In the genomic region with DNA sequence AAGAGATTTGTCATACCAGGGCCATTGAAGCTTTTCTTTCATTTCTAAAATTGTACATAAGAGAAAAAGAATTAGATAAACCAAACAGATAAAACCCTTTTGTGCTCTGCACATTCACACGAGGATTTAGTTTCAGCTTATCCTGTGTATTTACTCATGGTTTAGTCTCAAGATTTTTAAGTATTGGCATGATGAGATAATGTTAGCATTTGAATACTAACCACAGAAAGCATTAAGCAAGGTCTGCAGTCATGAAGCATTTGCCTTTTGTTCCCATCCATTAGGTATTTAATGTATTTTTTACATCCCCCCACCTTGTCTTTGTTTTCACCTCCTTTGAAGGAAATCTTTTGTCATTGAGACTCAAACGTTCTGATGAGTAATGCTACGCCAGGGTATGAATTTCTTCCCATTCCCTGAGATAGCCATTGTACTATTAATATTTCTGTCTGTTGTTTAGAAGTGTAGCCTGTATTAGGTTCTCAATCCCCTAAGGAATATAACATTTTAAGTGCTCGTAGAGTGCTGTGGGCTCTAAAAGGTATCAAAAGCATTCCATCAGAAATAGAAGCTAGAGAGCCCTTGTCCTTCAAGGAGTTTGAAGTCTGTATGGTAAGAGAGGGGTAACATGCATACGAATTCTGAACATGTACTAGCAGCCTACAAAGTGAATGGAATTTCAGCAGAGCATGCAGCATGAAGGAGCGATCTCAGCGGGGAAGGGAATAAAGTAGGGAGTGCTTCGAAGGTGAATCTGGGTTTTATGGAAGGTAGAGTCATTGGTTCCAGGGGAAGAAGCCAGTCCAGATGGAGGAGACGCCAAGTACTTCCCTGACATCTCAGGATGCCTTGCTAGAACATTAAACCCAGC, we compare ENCODE assay signal across 12 cellular contexts. TPM values are rescaled to one million over a fixed set of nuclear protein-coding genes. Genes with fewer than 3 reads are reported as not detected.
DNase-seq lines count a peak whose midpoint lies in the region; ATAC-seq and TF ChIP-seq lines count a peak whose summit lies in the region.
"Had no signal": no experiment of that assay in that cellular context is flagged by ENCODE, and none has a peak within 500 bp of the region (broad histone marks: within the 10 kb centered on the region; RNA-seq: fewer than 3 reads in every experiment).

No MANE protein-coding gene starts in this region.

- POLR2A ChIA-PET in A673 (lab: Charles Lee; ENCODE audit: low non-redundant PET) (no interaction called here), SK-N-SH (lab: Yijun Ruan, JAX) (no interaction called here)

- H2BK20ac ChIP-seq in H9 (ENCODE audit: low read depth, low read length, poor library complexity, severe bottlenecking), result no peak overlapping the region

- no peak overlapping the region for H2BK12ac ChIP-seq in H9 (ENCODE audit: insufficient read length, low read depth, low read length)

- no peak overlapping the region for H2BK120ac ChIP-seq in H9 (ENCODE audit: low read depth, low read length, poor library complexity, severe bottlenecking)

- H3K27ac ChIP-seq in A673 (ENCODE audit: low read depth, low read length, poor library complexity, severe bottlenecking) (no peak overlapping the region), H9 (ENCODE audit: insufficient read length, low read depth, low read length) (peak overlapping the region; percentile 78), SK-N-SH (ENCODE audit: low read depth in 2 of 2, low read length in 1 of 2) (peak overlapping the region; percentile 26 to 100; a peak in 3 of 4 replicates), hepatocyte (peak overlapping the region; percentile 53)

- H3K27me3 Mint-ChIP-seq in H9 (ENCODE audit: low read depth) (no peaks in the 10 kb centered on the region), natural killer cell (ENCODE audit: low read depth in 2 of 2) (no peaks in the 10 kb centered on the region)
- H3K27me3 Mint-ChIP-seq: activated CD4-positive, alpha-beta T cell treated with anti-CD3 and anti-CD28 coated beads, Interleukin-2, amount 10 ng/mL, durations not matched to agents 7 days and 5 days had no signal

- H3K23ac ChIP-seq in H9 (ENCODE audit: insufficient read length, low read depth, low read length), result no peak overlapping the region

- H3K36me3 Mint-ChIP-seq in H9 (ENCODE audit: insufficient read depth in 1 of 3, low read depth in 3 of 3) (no peaks in the 10 kb centered on the region), natural killer cell (no peaks in the 10 kb centered on the region)

- no peak overlapping the region for H4K5ac ChIP-seq in H9 (ENCODE audit: insufficient read length, low read depth, low read length)

- CTCF ChIA-PET in A673 (lab: Charles Lee) (no interaction called here), SK-N-SH (lab: Yijun Ruan, JAX) (interaction anchor here (1.0 kb wide), 1 partner anchor 10 kb away, joined by 4 read pairs; no protein-coding TSS in a partner anchor)

- H3K4me2 ChIP-seq in H9 (ENCODE audit: insufficient read depth, insufficient read length, low read length) (peak overlapping the region; percentile 55), SK-N-SH (peak overlapping the region; percentile 73), hepatocyte (peak overlapping the region; percentile 23)

- no peaks in the 10 kb centered on the region for H3K23me2 ChIP-seq in H9 (ENCODE audit: insufficient read length, low read depth, low read length, poor library complexity, severe bottlenecking)

- H3K9ac ChIP-seq in H9 (ENCODE audit: extremely low read depth, insufficient read length, low read length) (no peak overlapping the region), SK-N-SH (peak overlapping the region; percentile 92)

- H4K20me1 ChIP-seq in H9 (ENCODE audit: control insufficient read depth, insufficient read depth, insufficient read length) (no peaks in the 10 kb centered on the region), SK-N-SH (ENCODE audit: insufficient read depth) (no peaks in the 10 kb centered on the region), hepatocyte (ENCODE audit: insufficient read depth, poor library complexity, severe bottlenecking) (no peaks in the 10 kb centered on the region)

- no CpG with 5 or more reads among the region's 9 CpGs for WGBS in H9 (ENCODE audit: extremely low coverage, insufficient read length, low lambda C conversion rate)
- 59% methylated on average over 9 of the region's 9 CpGs for WGBS in SK-N-SH (ENCODE audit: low lambda C conversion rate)
- WGBS in hepatocyte (ENCODE audit: low lambda C conversion rate, missing lambda C conversion rate), result 59% methylated on average over 9 of the region's 9 CpGs

- no peak overlapping the region for H2BK15ac ChIP-seq in H9 (ENCODE audit: low read depth, low read length)

- H3K56ac ChIP-seq in H9 (ENCODE audit: insufficient read length, low read depth, low read length), result no peak overlapping the region

- H2BK5ac ChIP-seq in H9 (ENCODE audit: insufficient read length, low read length), result no peak overlapping the region

- H4K8ac ChIP-seq in H9 (replicated peaks; ENCODE audit: insufficient read length, low read depth, low read length), result no peak overlapping the region

- no peaks in the 10 kb centered on the region for H3K79me1 ChIP-seq in H9 (ENCODE audit: insufficient read depth, low read depth, low read length, poor library complexity, severe bottlenecking)

- no peak overlapping the region for H4K91ac ChIP-seq in H9 (ENCODE audit: insufficient read length, low read depth, low read length)

- no peak overlapping the region for H3K18ac ChIP-seq in H9 (ENCODE audit: insufficient read length, low read depth, low read length)

- H3K9me3 Mint-ChIP-seq in H9 (peaks cover 0 to 3% of the 10 kb centered on the region in 2 experiments; a peak in 2 of 5 replicates), natural killer cell (no peaks in the 10 kb centered on the region)
- H3K9me3 Mint-ChIP-seq: activated CD4-positive, alpha-beta T cell treated with anti-CD3 and anti-CD28 coated beads, Interleukin-2, amount 10 ng/mL, durations not matched to agents 7 days and 5 days; immature natural killer cell had no signal

- peaks cover 57% of the 10 kb centered on the region for H3F3A ChIP-seq in SK-N-SH (replicated peaks; ENCODE audit: insufficient read depth)

- no peak overlapping the region for H3T11ph ChIP-seq in H9 (ENCODE audit: low read length)

- peaks cover 56 to 61% of the 10 kb centered on the region in 2 experiments for H3K4me1 Mint-ChIP-seq in H9
- H3K4me1 Mint-ChIP-seq in natural killer cell, result peaks cover 18 to 31% of the 10 kb centered on the region in 2 donors

- intact Hi-C loops in A673 (cut with micrococcal nuclease; ENCODE audit: unreplicated experiment), result no loop called here
- intact Hi-C loops in natural killer cell (cut with micrococcal nuclease), result no loop called here

- TF ChIP-seq RAD21 in SK-N-SH (IDR thresholded peaks at IDR 0.05; ENCODE audit: low read length), result no peak

- no peak overlapping the region for H3K4ac ChIP-seq in H9 (ENCODE audit: low read depth, low read length)

- peak in 1 of 2 experiments; percentile 77; a peak in 2 of 4 replicates for TF ChIP-seq EP300 in SK-N-SH (IDR thresholded peaks at IDR 0.05; ENCODE audit: borderline replicate concordance in 1 of 2, low read depth in 1 of 2, low read length in 1 of 2)

- H3K36me3 ChIP-seq in A673 (ENCODE audit: insufficient read depth, low read length, poor library complexity, severe bottlenecking) (no peaks in the 10 kb centered on the region), SK-N-SH (replicated peaks in 1 of 2; ENCODE audit: control insufficient read depth in 1 of 2, insufficient read depth in 2 of 2, low read length in 1 of 2) (no peaks in the 10 kb centered on the region), hepatocyte (replicated peaks; ENCODE audit: insufficient read depth, low read depth) (no peaks in the 10 kb centered on the region)

- ATAC-seq in natural killer cell (no peak), HG02588 (IDR thresholded peaks at IDR 0.05; ENCODE audit: unreplicated experiment) (no peak), GM18867 (IDR thresholded peaks at IDR 0.05; ENCODE audit: unreplicated experiment) (no peak)

- 0 out of 2 replicates have a peak overlapping the region, but pooled peaks have one; percentile 26 for H3K14ac ChIP-seq in H9 (ENCODE audit: insufficient read depth, low read length)

- no peak for TF ChIP-seq CTCF in A673 (conservative IDR thresholded peaks at IDR 0.05; ENCODE audit: low read depth, low read length)
- TF ChIP-seq CTCF in H9 (conservative IDR thresholded peaks at IDR 0.05), result no peak
- TF ChIP-seq CTCF in SK-N-SH (IDR thresholded peaks at IDR 0.05), result no peak
- TF ChIP-seq CTCF in hepatocyte (IDR thresholded peaks at IDR 0.05; ENCODE audit: poor library complexity), result no peak
- no peak for TF ChIP-seq CTCF in natural killer cell (IDR thresholded peaks at IDR 0.05)

- H2AFZ ChIP-seq in H9 (ENCODE audit: low read length), result no peak overlapping the region
- H2AFZ ChIP-seq in SK-N-SH (ENCODE audit: low read depth), result no peak overlapping the region
- H2AFZ ChIP-seq in hepatocyte, result no peak overlapping the region

- no peaks in the 10 kb centered on the region for H3K27me3 ChIP-seq in A673 (replicated peaks; ENCODE audit: insufficient read depth, low read depth, low read length, poor library complexity)
- H3K27me3 ChIP-seq in H9 (ENCODE audit: insufficient read depth, low read length), result no peaks in the 10 kb centered on the region
- no peaks in the 10 kb centered on the region for H3K27me3 ChIP-seq in SK-N-SH (ENCODE audit: insufficient read depth)
- H3K27me3 ChIP-seq in hepatocyte, result no peaks in the 10 kb centered on the region

- H3K9me3 ChIP-seq in A673 (ENCODE audit: low read depth, low read length, poor library complexity, severe bottlenecking), result no peaks in the 10 kb centered on the region
- no peaks in the 10 kb centered on the region for H3K9me3 ChIP-seq in H9 (ENCODE audit: control insufficient read depth, low read depth, low read length)
- H3K9me3 ChIP-seq in SK-N-SH, result no peaks in the 10 kb centered on the region
- no peaks in the 10 kb centered on the region for H3K9me3 ChIP-seq in hepatocyte (ENCODE audit: low read depth)

- H3K4me1 ChIP-seq in A673 (ENCODE audit: insufficient read depth, low read length, poor library complexity, severe bottlenecking), result peaks cover 4% of the 10 kb centered on the region
- H3K4me1 ChIP-seq in H9 (ENCODE audit: insufficient read depth, low read length), result peaks cover 11% of the 10 kb centered on the region; the same call in 1 of the 2 replicates
- peaks cover 5 to 38% of the 10 kb centered on the region in 2 experiments for H3K4me1 ChIP-seq in SK-N-SH (ENCODE audit: control insufficient read depth in 1 of 2, insufficient read depth in 2 of 2, low read depth in 1 of 2, low read length in 1 of 2)
- H3K4me1 ChIP-seq in hepatocyte (ENCODE audit: insufficient read depth), result peaks cover 19% of the 10 kb centered on the region

- H3K4me3 ChIP-seq in A673 (ENCODE audit: low read depth, low read length, poor library complexity, severe bottlenecking), result no peak overlapping the region
- H3K4me3 ChIP-seq in SK-N-SH (ENCODE audit: low read depth in 2 of 2, low read length in 1 of 2), result no peak overlapping the region
- H3K4me3 ChIP-seq in hepatocyte, result no peak overlapping the region

- H3K9me2 ChIP-seq in SK-N-SH (no peaks in the 10 kb centered on the region), hepatocyte (replicated peaks; ENCODE audit: insufficient read depth) (no peaks in the 10 kb centered on the region)

- BruUV-seq in A673 (replicated peaks; lab: Mats Ljungman, UMichigan), result no TSS peak

- no peaks in the 10 kb centered on the region for H3K79me2 ChIP-seq in H9 (ENCODE audit: insufficient read depth, low read length)
- H3K79me2 ChIP-seq in SK-N-SH (ENCODE audit: insufficient read depth), result 0 out of 2 replicates have a peak, but pooled peaks cover 6% of the 10 kb centered on the region
- H3K79me2 ChIP-seq in hepatocyte, result no peaks in the 10 kb centered on the region

- H2AK5ac ChIP-seq in H9 (ENCODE audit: insufficient read length, low read length), result peak overlapping the region; percentile 85

- H3K4me3 Mint-ChIP-seq in H9 (peak overlapping the region; percentile 2 to 16; a peak in 3 of 5 replicates), natural killer cell (no peak overlapping the region)
- H3K4me3 Mint-ChIP-seq: activated CD4-positive, alpha-beta T cell treated with anti-CD3 and anti-CD28 coated beads, Interleukin-2, amount 10 ng/mL, durations not matched to agents 7 days and 5 days; immature natural killer cell had no signal

- DNase-seq in A673 (ENCODE audit: low spot score) (peak; percentile 22), H9 (no peak), SK-N-SH (no peak), hepatocyte (ENCODE audit: low spot score) (no peak), natural killer cell (no peak), anterior cingulate cortex (lab: John Stamatoyannopoulos, UW) (no peak)
- DNase-seq: activated CD4-positive, alpha-beta T cell treated with anti-CD3 and anti-CD28 coated beads, Interleukin-2, amount 10 ng/mL, durations not matched to agents 7 days and 5 days; caudate nucleus; immature natural killer cell; NCI-H510A treated with DMSO at 0.1 percent for 48 hours had no signal

- H3K27ac Mint-ChIP-seq in H9 (peak overlapping the region; percentile 72 to 96 (median 81)), natural killer cell (no peak overlapping the region)
- H3K27ac Mint-ChIP-seq: activated CD4-positive, alpha-beta T cell treated with anti-CD3 and anti-CD28 coated beads, Interleukin-2, amount 10 ng/mL, durations not matched to agents 7 days and 5 days; immature natural killer cell had no signal

RNA-seq across cellular contexts. Expression of gene CRADD, which starts 22.3 kb away (rescaled TPM):
- total RNA-seq in A673 (2021) (9.1 and 9.4 TPM in 2 replicates), H9 (2021) (7.6 and 8.1 TPM in 2 replicates), hepatocyte (27.3 and 30.6 TPM in 2 replicates), natural killer cell (10 to 100 TPM; 19.1 to 27.5 (median 26.4) TPM)
- polyA plus RNA-seq in SK-N-SH (2012; rRNA removed) (13.6 and 16.7 TPM in 2 replicates), hepatocyte (19.5 and 20.9 TPM in 2 replicates)
- polyA plus RNA-seq in SK-N-SH (2012; cell fraction: cytosol; rRNA removed), result 14.4 and 17.0 TPM in 2 replicates
- 7.7 and 9.2 TPM in 2 replicates for polyA plus RNA-seq in SK-N-SH (2012; cell fraction: nucleus; rRNA removed)

Comparison
In these comparisons a context has a peak if more than half of its experiments do, and no peak if none do; other contexts are left out.
1. H3K4me2 ChIP-seq: peak in every context shown above with its lines; median percentile 73 in SK-N-SH; 55 in H9; 23 in hepatocyte.
2. H3K27ac Mint-ChIP-seq: peak in H9 (3 of 3); none in natural killer cell (0 of 2).